17 cellular contexts compared by ENCODE assay signal in the genomic region with DNA sequence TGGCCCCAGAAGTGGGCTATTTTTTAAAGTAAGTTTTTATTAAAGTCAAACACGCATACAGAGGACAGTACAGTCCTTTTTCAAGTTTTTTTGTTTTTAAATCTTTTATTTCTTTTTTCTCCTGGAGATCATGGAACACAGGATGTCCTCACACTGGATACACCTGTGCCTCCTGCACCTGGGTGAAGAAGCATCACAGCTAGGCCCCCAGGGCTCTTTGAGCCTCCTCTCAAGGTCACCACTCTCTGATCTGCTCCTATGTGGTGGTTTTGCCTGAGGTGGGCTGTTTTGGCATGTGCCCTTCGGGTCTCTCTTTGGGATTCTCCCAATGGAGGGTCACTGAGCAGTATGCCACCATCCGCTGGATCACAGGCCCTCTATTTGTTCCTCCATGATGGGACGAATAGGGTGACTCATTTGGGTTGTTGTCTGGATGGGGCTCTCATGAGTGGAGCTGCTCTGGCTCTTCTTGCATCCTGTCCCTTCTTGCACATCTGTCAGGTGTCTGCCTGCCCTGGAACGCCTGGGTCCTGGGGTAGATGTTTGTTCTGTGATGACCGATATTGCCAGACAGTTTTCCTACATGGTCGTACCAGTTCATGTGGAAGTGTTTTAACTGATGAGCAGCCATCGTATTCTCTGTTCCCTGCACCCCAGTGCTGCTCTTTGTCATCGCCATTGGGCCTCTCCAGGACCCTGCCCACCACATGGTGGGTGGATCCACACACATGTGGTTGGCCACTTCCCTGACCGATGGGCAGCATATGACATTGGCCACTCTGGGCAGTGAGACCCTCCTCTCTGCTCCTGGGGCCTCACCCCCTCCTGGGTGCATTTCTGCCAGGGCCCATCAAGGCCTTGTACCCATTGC.
"Had no signal": no experiment of that assay in that cellular context is flagged by ENCODE, and none has a peak within 500 bp of the region (broad histone marks: within the 10 kb centered on the region; RNA-seq: fewer than 3 reads in every experiment).

No MANE protein-coding gene starts in this region.

- H3K9me3 ChIP-seq: ovary, testis had no signal

- H3K4me3 ChIP-seq: body of pancreas, coronary artery, lung, ovary, stomach, testis had no signal

- H3K27me3 ChIP-seq: body of pancreas, ovary, stomach, testis had no signal

- H3K27ac ChIP-seq: ovary, stomach, testis had no signal

- FAIRE-seq: small intestine had no signal

- DNase-seq: activated CD4-positive, alpha-beta T cell treated with anti-CD3 and anti-CD28 coated beads, Interleukin-2, amount 10 ng/mL, durations not matched to agents 7 days and 5 days; activated CD4-positive, CD25-positive, alpha-beta regulatory T cell; activated CD8-positive, alpha-beta memory T cell treated with anti-CD3 and anti-CD28 coated beads, Interleukin-2, amount 50 U/mL, for 48 hours; activated gamma-delta T cell; activated T-cell treated with anti-CD3 and anti-CD28 coated beads, Interleukin-2, amount 50 U/mL, for 72 hours; amygdala; effector CD8-positive, alpha-beta T cell; glutamatergic neuron; immature natural killer cell; small intestine; stimulated activated CD4-positive, alpha-beta T cell treated with anti-CD3 and anti-CD28 coated beads, Interleukin-4, amount 100 ng/mL, for 24 hours; stomach; testis had no signal

- H3K36me3 ChIP-seq: ovary, stomach had no signal

- ATAC-seq: activated T-cell treated with anti-CD3 and anti-CD28 coated beads, Interleukin-2, amount 50 U/mL, for 72 hours had no signal

- H3K4me1 ChIP-seq: testis had no signal
